ENCODE assay signal across 1 cellular context in the genomic region with DNA sequence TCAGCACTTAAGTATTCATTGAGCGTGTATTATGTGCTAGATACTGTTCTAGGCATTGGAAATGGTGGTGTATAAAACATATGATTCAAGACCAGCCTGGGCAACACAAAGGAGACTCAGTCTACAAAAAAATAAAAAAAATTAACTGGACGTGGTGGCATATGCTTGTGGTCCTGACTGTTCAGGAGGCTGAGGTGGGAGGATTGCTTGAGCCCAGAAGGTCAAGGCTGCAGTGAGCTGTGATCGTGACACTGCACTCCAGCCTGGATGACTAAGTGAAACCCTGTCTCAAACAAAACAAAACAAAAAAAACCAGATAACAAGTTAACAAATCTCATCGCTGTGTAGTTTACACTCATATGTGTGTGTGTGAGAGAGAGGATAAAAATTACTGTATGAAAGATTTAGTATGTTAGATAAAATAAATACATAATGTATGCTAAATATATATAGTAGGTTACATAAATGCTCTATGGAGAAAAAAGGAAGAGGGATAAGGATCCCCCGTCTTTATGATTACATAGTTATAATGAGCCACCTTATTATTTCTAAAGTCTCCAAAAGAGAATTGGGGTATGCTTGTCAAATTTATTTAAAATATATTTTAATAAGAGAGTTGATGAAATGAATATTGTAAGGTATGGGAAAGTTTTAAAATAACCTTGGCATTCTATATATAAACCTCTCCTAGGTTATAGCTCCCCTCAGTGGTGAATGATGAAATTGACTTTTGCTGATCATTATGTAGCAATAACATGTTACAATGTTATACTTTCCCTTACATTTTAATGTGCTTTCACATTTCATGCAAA.
TF ChIP-seq lines count a peak whose summit lies in the region.

No MANE protein-coding gene starts in this region.

TF ChIP-seq in K562, 482 proteins besides CTCF, POLR2A, EP300 and RAD21 (continued from another document and continues in another):
- TF ChIP-seq BRF2 (IDR thresholded peaks at IDR 0.05; ENCODE audit: borderline replicate concordance, insufficient read depth, insufficient read length) = no peak
- peak in 1 of 2 experiments; percentile 49; a peak in 2 of 4 replicates for TF ChIP-seq HDAC1 (IDR thresholded peaks at IDR 0.05)
- TF ChIP-seq FOXM1 (IDR thresholded peaks at IDR 0.05; ENCODE audit: low read depth) = peak; percentile 47; the same call in 1 of the 2 replicates
- TF ChIP-seq FOXM1 (CRISPR knock-in tag; IDR thresholded peaks at IDR 0.05; ENCODE audit: low read depth) = no peak
- no peak for TF ChIP-seq SREBF2 (CRISPR knock-in tag; IDR thresholded peaks at IDR 0.05)
- TF ChIP-seq EWSR1 (IDR thresholded peaks at IDR 0.05; ENCODE audit: borderline replicate concordance, low read depth, partially characterized antibody) = no peak
- no peak for TF ChIP-seq POLR2H (tag; IDR thresholded peaks at IDR 0.05; ENCODE audit: low read depth)
- TF ChIP-seq CHAMP1 (IDR thresholded peaks at IDR 0.05) = peak; percentile 86
- TF ChIP-seq SP1 (CRISPR knock-in tag; IDR thresholded peaks at IDR 0.05) = no peak
- 0 out of 2 replicates have a peak, but pooled peaks have one; percentile 25 for TF ChIP-seq GABPB1 (CRISPR knock-in tag; IDR thresholded peaks at IDR 0.05)
- TF ChIP-seq KDM4B (IDR thresholded peaks at IDR 0.05; ENCODE audit: borderline replicate concordance in 2 of 2, low read depth in 1 of 2) = no peak
- TF ChIP-seq HMBOX1 (IDR thresholded peaks at IDR 0.05) = peak; percentile 62
- TF ChIP-seq ZNF146 (CRISPR knock-in tag; IDR thresholded peaks at IDR 0.05; ENCODE audit: unreplicated experiment) = no peak
- no peak for TF ChIP-seq GTF3C2 (IDR thresholded peaks at IDR 0.05; ENCODE audit: borderline replicate concordance, extremely low read depth, insufficient read length)
- 0 out of 2 replicates have a peak, but pooled peaks have one; percentile 30 for TF ChIP-seq ZNF589 (CRISPR knock-in tag; IDR thresholded peaks at IDR 0.05; ENCODE audit: low read depth)
- TF ChIP-seq MED1 (CRISPR knock-in tag; IDR thresholded peaks at IDR 0.05; ENCODE audit: borderline replicate concordance) = no peak
- no peak for TF ChIP-seq RBFOX2 (IDR thresholded peaks at IDR 0.05; ENCODE audit: low read depth, low read length)
- TF ChIP-seq GMEB1 (CRISPR knock-in tag; IDR thresholded peaks at IDR 0.05) = no peak
- TF ChIP-seq HDAC8 (tag; IDR thresholded peaks at IDR 0.05) = no peak
- no peak for TF ChIP-seq CREB3L1 (IDR thresholded peaks at IDR 0.05; ENCODE audit: borderline replicate concordance, low read depth)
- TF ChIP-seq OTX1 (CRISPR knock-in tag; IDR thresholded peaks at IDR 0.05) = no peak
- TF ChIP-seq FOXA3 (CRISPR knock-in tag; conservative IDR thresholded peaks at IDR 0.05 in 1 of 2, IDR thresholded peaks at IDR 0.05 in 1 of 2) = no peak
- no peak for TF ChIP-seq MYBL2 (IDR thresholded peaks at IDR 0.05; ENCODE audit: low read depth)
- no peak for TF ChIP-seq MYBL2 (CRISPR knock-in tag; IDR thresholded peaks at IDR 0.05; ENCODE audit: borderline replicate concordance)
- TF ChIP-seq PTRF (tag; IDR thresholded peaks at IDR 0.05) = no peak
- no peak for TF ChIP-seq ETV6 (IDR thresholded peaks at IDR 0.05; ENCODE audit: borderline replicate concordance in 1 of 2, low read depth in 2 of 2, low read length in 1 of 2)
- TF ChIP-seq ETV6 (CRISPR knock-in tag; IDR thresholded peaks at IDR 0.05; ENCODE audit: borderline replicate concordance) = no peak
- TF ChIP-seq, protein P1, sequence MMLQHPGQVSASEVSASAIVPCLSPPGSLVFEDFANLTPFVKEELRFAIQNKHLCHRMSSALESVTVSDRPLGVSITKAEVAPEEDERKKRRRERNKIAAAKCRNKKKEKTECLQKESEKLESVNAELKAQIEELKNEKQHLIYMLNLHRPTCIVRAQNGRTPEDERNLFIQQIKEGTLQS (IDR thresholded peaks at IDR 0.05) = peak; percentile 45
- TF ChIP-seq, protein P1 (CRISPR knock-in tag; conservative IDR thresholded peaks at IDR 0.05) = no peak
- no peak for TF ChIP-seq CHD4 (IDR thresholded peaks at IDR 0.05; ENCODE audit: insufficient read depth, insufficient replicate concordance, low read depth, low read length, poor library complexity, severe bottlenecking)
- peak; percentile 87 for TF ChIP-seq BCOR (IDR thresholded peaks at IDR 0.05)
- no peak for TF ChIP-seq CEBPG (CRISPR knock-in tag; IDR thresholded peaks at IDR 0.05)
- TF ChIP-seq CEBPG (tag; conservative IDR thresholded peaks at IDR 0.05 in 1 of 2, IDR thresholded peaks at IDR 0.05 in 1 of 2) = peak; percentile 93 to 95
- peak; percentile 40 for TF ChIP-seq ZNF24 (IDR thresholded peaks at IDR 0.05)
- TF ChIP-seq BCLAF1 (IDR thresholded peaks at IDR 0.05; ENCODE audit: borderline replicate concordance in 1 of 2, control insufficient read depth in 1 of 2, low read depth in 2 of 2, low read length in 1 of 2) = no peak
- TF ChIP-seq TEAD2 (tag; IDR thresholded peaks at IDR 0.05) = no peak
- no peak for TF ChIP-seq HNRNPK (IDR thresholded peaks at IDR 0.05; ENCODE audit: low read depth, low read length, poor library complexity, severe bottlenecking)
- TF ChIP-seq ZNF143 (CRISPR knock-in tag; IDR thresholded peaks at IDR 0.05) = no peak
- no peak for TF ChIP-seq HDGF (IDR thresholded peaks at IDR 0.05)
- peak; percentile 35; the same call in 1 of the 2 replicates for TF ChIP-seq SMC3 (conservative IDR thresholded peaks at IDR 0.05; ENCODE audit: insufficient read depth, low read depth, low read length)
